8 cellular contexts compared by ENCODE assay signal in the genomic region with DNA sequence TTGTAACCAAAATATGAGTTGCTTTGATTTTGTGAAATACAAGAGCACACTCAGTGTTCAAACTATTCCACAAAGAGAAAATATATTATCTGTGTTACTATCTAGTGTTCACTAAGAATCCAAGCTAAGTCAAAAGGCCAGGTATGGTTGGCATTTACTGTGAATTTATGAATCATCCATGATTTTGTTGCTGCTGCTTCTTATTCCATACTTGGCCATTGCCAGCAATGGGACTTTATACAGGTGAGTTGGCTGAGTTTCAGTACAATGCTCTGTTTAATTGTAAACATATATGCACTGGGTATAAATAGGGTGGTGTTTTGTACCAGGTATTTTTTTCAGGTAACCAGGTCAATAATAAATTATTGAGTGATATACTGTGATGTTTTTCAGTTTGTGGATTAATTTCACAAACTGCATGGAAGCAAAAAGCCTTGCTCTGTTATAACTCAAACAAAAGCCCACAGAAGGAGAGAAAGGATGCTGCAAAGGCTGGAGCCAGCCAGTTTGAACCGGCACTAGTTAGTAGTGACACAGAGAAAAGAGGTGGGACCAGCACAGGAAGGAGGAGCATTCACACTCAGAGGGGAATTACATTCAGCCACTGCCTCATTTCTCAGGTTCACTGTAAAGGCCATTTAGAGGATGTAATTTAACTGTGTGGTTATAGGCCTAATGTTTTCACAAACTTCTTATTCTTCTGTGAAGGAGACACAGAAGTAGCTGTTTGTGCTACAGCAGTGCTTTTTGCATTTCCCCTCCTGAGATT.
DNase-seq lines count a peak whose midpoint lies in the region; ATAC-seq and TF ChIP-seq lines count a peak whose summit lies in the region.

No MANE protein-coding gene starts in this region.

- no peaks in the 10 kb centered on the region for H3K27me3 Mint-ChIP-seq in MCF 10A (ENCODE audit: insufficient read depth, unreplicated experiment)

- BruUV-seq in MCF 10A (replicated peaks; lab: Mats Ljungman, UMichigan): no TSS peak

- intact Hi-C loops in MCF 10A (cut with micrococcal nuclease): no loop called here

- TF ChIP-seq POLR2A in Peyer's patch (IDR thresholded peaks at IDR 0.05): no peak

- H3K4me3 Mint-ChIP-seq in MCF 10A (ENCODE audit: unreplicated experiment): no peak overlapping the region

- H3K27ac ChIP-seq in muscle layer of colon (ENCODE audit: low read depth, low read length): peak overlapping the region; percentile 19
- H3K27ac ChIP-seq in Peyer's patch: no peak overlapping the region

- H3K36me3 ChIP-seq in muscle layer of colon (ENCODE audit: insufficient read depth, low read length) (no peaks in the 10 kb centered on the region), Peyer's patch (no peaks in the 10 kb centered on the region)

- H3K4me1 ChIP-seq in muscle layer of colon (ENCODE audit: insufficient read depth, low read length) (peaks cover 29% of the 10 kb centered on the region), Peyer's patch (no peaks in the 10 kb centered on the region)

- TF ChIP-seq CTCF in MCF 10A (IDR thresholded peaks at IDR 0.05; ENCODE audit: unreplicated experiment) (no peak), Peyer's patch (IDR thresholded peaks at IDR 0.05) (no peak)

- H3K4me1 Mint-ChIP-seq in MCF 10A (ENCODE audit: insufficient read depth, unreplicated experiment): peaks cover 19% of the 10 kb centered on the region

- H3K9me3 ChIP-seq in muscle layer of colon (ENCODE audit: low read length): no peaks in the 10 kb centered on the region
- no peaks in the 10 kb centered on the region for H3K9me3 ChIP-seq in Peyer's patch

- H3K27ac Mint-ChIP-seq in MCF 10A (ENCODE audit: low read depth, unreplicated experiment): peak overlapping the region; percentile 20

- DNase-seq in COLO668 (lab: John Stamatoyannopoulos, UW; ENCODE audit: unreplicated experiment) (peak; percentile 43), GM19238 (ENCODE audit: insufficient read length, low spot score) (peak; percentile 16), NCI-H69 (lab: John Stamatoyannopoulos, UW) (peak; percentile 97), MCF 10A (ENCODE audit: unreplicated experiment) (peak; percentile 42), mesenteric fat pad (ENCODE audit: low spot score) (no peak), Peyer's patch (no peak)

- no peaks in the 10 kb centered on the region for H3K9me3 Mint-ChIP-seq in MCF 10A (ENCODE audit: unreplicated experiment)

- CTCF ChIA-PET in MCF 10A (lab: Yijun Ruan, JAX): interaction anchor here (0.6 to 2.5 kb wide), 7 partner anchors 8 to 479 kb away, joined by 3 to 26 read pairs (median 3); no protein-coding TSS in a partner anchor

- H3K36me3 Mint-ChIP-seq in MCF 10A (ENCODE audit: insufficient read depth, unreplicated experiment): no peaks in the 10 kb centered on the region

- H3K27me3 ChIP-seq in muscle layer of colon (ENCODE audit: control insufficient read depth in 1 of 2, insufficient read depth in 2 of 2, low read length in 2 of 2) (no peaks in the 10 kb centered on the region), Peyer's patch (no peaks in the 10 kb centered on the region)

- no peak overlapping the region for H3K9ac ChIP-seq in muscle layer of colon (ENCODE audit: low read length)

- POLR2A ChIA-PET in MCF 10A (lab: Yijun Ruan, JAX): interaction anchor here (0.6 to 3.2 kb wide), 16 partner anchors 42 to 443 kb away, joined by 3 to 20 read pairs (median 3); a partner anchor contains a TSS

- H3K4me3 ChIP-seq in muscle layer of colon (ENCODE audit: low read depth in 1 of 2, low read length in 2 of 2) (no peak overlapping the region), Peyer's patch (no peak overlapping the region)

- peak; percentile 97 for ATAC-seq in HG03097 (IDR thresholded peaks at IDR 0.05; ENCODE audit: low FRiP score, unreplicated experiment)

Comparison
In these comparisons a context has a peak if more than half of its experiments do, and no peak if none do; other contexts are left out.
1. DNase-seq: peak in COLO668 (single experiment), GM19238 (single experiment), NCI-H69 (single experiment) and MCF 10A (single experiment); none in mesenteric fat pad (single experiment) and Peyer's patch (0 of 3).